Comparison of ENCODE assay signal across 31 cellular contexts in genomic region chr6:83539678-83540077, GRCh38.
"Had no signal": no experiment of that assay in that cellular context is flagged by ENCODE, and none has a peak within 500 bp of the region (broad histone marks: within the 10 kb centered on the region; RNA-seq: fewer than 3 reads in every experiment).

No MANE protein-coding gene starts in this region.

- H3K27me3 ChIP-seq: adrenal gland, ascending aorta, body of pancreas, brain microvascular endothelial cell, breast epithelium had no signal

- DNase-seq: activated effector memory CD4-positive, alpha-beta T cell treated with anti-CD3 and anti-CD28 coated beads, Interleukin-2, amount 50 U/mL, for 16 hours; activated effector memory CD4-positive, alpha-beta T cell treated with Interleukin-2 at 50 U/mL for 16 hours; activated gamma-delta T cell; activated gamma-delta T cell treated with Interleukin-2 at 50 U/mL for 16 hours; activated naive CD4-positive, alpha-beta T cell; activated naive CD4-positive, alpha-beta T cell treated with anti-CD3 and anti-CD28 coated beads for 36 hours; activated naive CD4-positive, alpha-beta T cell treated with anti-CD3 and anti-CD28 coated beads, Interleukin-2, amount 10 ng/mL, durations not matched to agents 7 days and 5 days; activated naive CD4-positive, alpha-beta T cell treated with anti-CD3 and anti-CD28 coated beads, Interleukin-2, amount 50 U/mL, for 16 hours; activated naive CD4-positive, alpha-beta T cell treated with Interleukin-2 at 50 U/mL for 16 hours; activated naive CD8-positive, alpha-beta T cell treated with anti-CD3 and anti-CD28 coated beads for 36 hours; activated naive CD8-positive, alpha-beta T cell treated with anti-CD3 and anti-CD28 coated beads, Interleukin-2, amount 10 ng/mL, durations not matched to agents 7 days and 5 days; activated naive CD8-positive, alpha-beta T cell treated with anti-CD3 and anti-CD28 coated beads, Interleukin-2, amount 50 U/mL, for 24 hours; activated T-cell treated with anti-CD3 and anti-CD28 coated beads, Interleukin-2, amount 50 U/mL, for 24 hours; activated T-cell treated with anti-CD3 and anti-CD28 coated beads, Interleukin-2, amount 50 U/mL, for 4 hours; activated T-cell treated with anti-CD3 and anti-CD28 coated beads, Interleukin-2, amount 50 U/mL, for 48 hours; activated T-cell treated with anti-CD3 and anti-CD28 coated beads, Interleukin-2, amount 50 U/mL, for 72 hours; adrenal gland; amniotic stem cell; amygdala; anterior cingulate cortex; aorta; body of pancreas; brain microvascular endothelial cell; caudate nucleus; central memory CD4-positive, alpha-beta T cell; cerebellar nuclear complex had no signal

- H3K36me3 ChIP-seq: adrenal gland, ascending aorta, brain microvascular endothelial cell, breast epithelium, cardiac muscle cell had no signal

- H3K4me3 ChIP-seq: adrenal gland, ascending aorta, body of pancreas, breast epithelium, cardiac muscle cell had no signal

- H3K4me1 ChIP-seq: adrenal gland, breast epithelium had no signal

- ATAC-seq: activated naive CD4-positive, alpha-beta T cell treated with anti-CD3 and anti-CD28 coated beads, Interleukin-2, amount 50 U/mL, for 72 hours; activated naive CD8-positive, alpha-beta T cell treated with anti-CD3 and anti-CD28 coated beads, Interleukin-2, amount 50 U/mL, for 24 hours; activated T-cell treated with anti-CD3 and anti-CD28 coated beads, Interleukin-2, amount 50 U/mL, for 4 hours; activated T-cell treated with anti-CD3 and anti-CD28 coated beads, Interleukin-2, amount 50 U/mL, for 72 hours; activated T-helper 17 cell treated with anti-CD3 and anti-CD28 coated beads, Interleukin-2, amount 50 U/mL, for 72 hours; body of pancreas had no signal

- H3K9me3 ChIP-seq: adrenal gland, ascending aorta, body of pancreas, breast epithelium had no signal

- H3K27ac ChIP-seq: adrenal gland, ascending aorta, body of pancreas, brain microvascular endothelial cell, breast epithelium, cardiac muscle cell had no signal
